Comparison of ENCODE assay signal across 8 cellular contexts in genomic region chr6:52497652-52498408, GRCh38.
DNase-seq lines count a peak whose midpoint lies in the region; ATAC-seq, FAIRE-seq and TF ChIP-seq lines count a peak whose summit lies in the region.

No MANE protein-coding gene starts in this region.

- no peak overlapping the region for H3K4me3 ChIP-seq in NB4 (ENCODE audit: low read depth, low read length)

- peak; percentile 89 for FAIRE-seq in GM12892 (lab: Jason Lieb, UNC)

- TF ChIP-seq POLR2A in GM12892 (IDR thresholded peaks at IDR 0.05; ENCODE audit: low read depth, low read length) = peak; percentile 36
- TF ChIP-seq POLR2A in NB4 (IDR thresholded peaks at IDR 0.05; ENCODE audit: extremely low read depth, insufficient read length) = no peak

- ATAC-seq in GM21786 (IDR thresholded peaks at IDR 0.05; ENCODE audit: unreplicated experiment) = peak; percentile 76

- no peak for TF ChIP-seq CTCF in NB4 (IDR thresholded peaks at IDR 0.05; ENCODE audit: low read depth, low read length)

- DNase-seq in GM12892 (ENCODE audit: insufficient read length) (no peak), NB4 (ENCODE audit: low read depth) (peak; percentile 67), dermis blood vessel endothelial cell (peak; percentile 77), GF-D8 (lab: John Stamatoyannopoulos, UW) (no peak), activated gamma-delta T cell treated with Interleukin-2 at 50 U/mL for 16 hours (no peak), epidermal melanocyte (ENCODE audit: insufficient read length, low spot score) (no peak)
- DNase-seq in stimulated activated CD4-positive, alpha-beta T cell treated with anti-CD3 and anti-CD28 coated beads, Interleukin-4, amount 100 ng/mL, for 4 hours = no peak

Comparison
In these comparisons a context has a peak if more than half of its experiments do, and no peak if none do; other contexts are left out.
1. DNase-seq: peak in NB4 (single experiment) and dermis blood vessel endothelial cell (single experiment); none in GM12892 (single experiment), stimulated activated CD4-positive, alpha-beta T cell treated with anti-CD3 and anti-CD28 coated beads, Interleukin-4, amount 100 ng/mL, for 4 hours (0 of 2), GF-D8 (single experiment), activated gamma-delta T cell treated with Interleukin-2 at 50 U/mL for 16 hours (single experiment) and epidermal melanocyte (single experiment).